12 cellular contexts compared by ENCODE assay signal in the genomic region with DNA sequence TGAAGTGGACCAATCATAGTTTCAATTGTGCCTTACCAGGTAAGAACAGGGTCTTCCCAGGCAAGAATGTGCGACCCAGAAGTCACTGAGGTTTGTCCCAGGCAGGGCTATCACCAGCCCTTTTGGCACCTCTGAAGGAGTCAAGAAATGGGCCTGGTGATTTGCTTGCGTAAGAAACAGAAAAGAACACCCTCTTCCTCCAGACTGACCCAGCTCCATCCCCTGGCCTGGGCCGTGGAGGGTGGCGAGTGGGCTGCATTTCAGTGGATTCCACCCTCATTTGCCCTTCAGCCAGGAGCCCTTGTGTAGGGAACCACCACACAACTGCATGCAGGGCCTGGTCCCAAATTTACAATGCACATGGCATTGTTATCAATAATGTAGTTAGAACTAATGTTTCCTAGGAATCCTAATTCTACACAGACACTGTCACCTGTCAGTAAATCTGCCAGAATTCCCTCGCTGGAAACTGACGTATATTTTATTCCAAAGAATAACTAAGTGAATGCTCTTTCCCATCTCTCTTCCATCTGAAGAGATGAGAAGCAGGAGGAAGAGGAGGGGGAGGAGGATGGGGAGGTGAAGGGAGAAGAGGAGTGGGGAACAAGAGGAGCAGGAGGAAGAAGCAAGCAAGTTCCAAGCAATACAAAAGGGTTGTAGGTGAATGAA.
"Had no signal": no experiment of that assay in that cellular context is flagged by ENCODE, and none has a peak within 500 bp of the region (broad histone marks: within the 10 kb centered on the region; RNA-seq: fewer than 3 reads in every experiment).

No MANE protein-coding gene starts in this region.

- H3K27ac Mint-ChIP-seq: activated CD4-positive, alpha-beta memory T cell treated with anti-CD3 and anti-CD28 coated beads, Interleukin-2, amount 10 ng/mL, durations not matched to agents 7 days and 5 days; T-helper 2 cell treated with Interferon-gamma antibody and Interleukin-4, amounts not matched to agents 5 μg/mL and 100 μg/mL, for 36 hours had no signal

- H3K27me3 ChIP-seq: adrenal gland had no signal

- H3K9me3 ChIP-seq: adrenal gland had no signal

- H3K4me3 Mint-ChIP-seq: activated CD4-positive, alpha-beta memory T cell treated with anti-CD3 and anti-CD28 coated beads, Interleukin-2, amount 10 ng/mL, durations not matched to agents 7 days and 5 days; T-helper 2 cell treated with Interferon-gamma antibody and Interleukin-4, amounts not matched to agents 5 μg/mL and 100 μg/mL, for 36 hours; type B pancreatic cell had no signal

- H3K9me3 Mint-ChIP-seq: activated CD4-positive, alpha-beta memory T cell treated with anti-CD3 and anti-CD28 coated beads, Interleukin-2, amount 10 ng/mL, durations not matched to agents 7 days and 5 days; neural crest cell; T-helper 2 cell treated with Interferon-gamma antibody and Interleukin-4, amounts not matched to agents 5 μg/mL and 100 μg/mL, for 36 hours; type B pancreatic cell had no signal

- H3K36me3 Mint-ChIP-seq: type B pancreatic cell had no signal

- H3K4me1 ChIP-seq: adrenal gland had no signal

- H3K4me3 ChIP-seq: adrenal gland had no signal

- H3K36me3 ChIP-seq: adrenal gland had no signal

- DNase-seq: activated CD4-positive, alpha-beta memory T cell treated with anti-CD3 and anti-CD28 coated beads, Interleukin-2, amount 10 ng/mL, durations not matched to agents 7 days and 5 days; activated CD4-positive, CD25-positive, alpha-beta regulatory T cell treated with anti-CD3 and anti-CD28 coated beads, Interleukin-2, amount 50 U/mL, for 72 hours; activated naive CD4-positive, alpha-beta T cell treated with Interleukin-2 at 50 U/mL for 16 hours; adrenal gland; central memory CD4-positive, alpha-beta T cell; cortex of kidney; effector memory CD4-positive, alpha-beta T cell; erythroblast; kidney glomerular epithelial cell had no signal

- H3K27me3 Mint-ChIP-seq: activated CD4-positive, alpha-beta memory T cell treated with anti-CD3 and anti-CD28 coated beads, Interleukin-2, amount 10 ng/mL, durations not matched to agents 7 days and 5 days; type B pancreatic cell had no signal

- H3K27ac ChIP-seq: adrenal gland had no signal
